11 cellular contexts compared by ENCODE assay signal in genomic region chr1:37076168-37076567, GRCh38. TPM values are rescaled to one million over a fixed set of nuclear protein-coding genes. Genes with fewer than 3 reads are reported as not detected.
"Had no signal": no experiment of that assay in that cellular context is flagged by ENCODE, and none has a peak within 500 bp of the region (broad histone marks: within the 10 kb centered on the region; RNA-seq: fewer than 3 reads in every experiment).

No MANE protein-coding gene starts in this region.

- H3K4me2 ChIP-seq: KMS-11 had no signal

- H3K9me3 Mint-ChIP-seq: IgD-negative memory B cell had no signal

- H3K4me3 Mint-ChIP-seq: HFFc6, IgD-negative memory B cell had no signal

- H3K9ac ChIP-seq: GM23248, KMS-11 had no signal

- H3K36me3 Mint-ChIP-seq: IgD-negative memory B cell had no signal

- H3K4me1 ChIP-seq: HAP-1 had no signal

- ATAC-seq: HCT116, HepG2 had no signal

- H3K4me3 ChIP-seq: GM23248, HAP-1 had no signal

- H2AFZ ChIP-seq: GM23248 had no signal

- H3K9me3 ChIP-seq: HAP-1 had no signal

- DNase-seq: GM23248, HFFc6, KBM-7 had no signal

- FAIRE-seq: HepG2 had no signal

- H3K36me3 ChIP-seq: HAP-1 had no signal

- H3K27ac Mint-ChIP-seq: HFFc6, IgD-negative memory B cell had no signal

- H3K27ac ChIP-seq: GM23248, HL-60, KMS-11 had no signal

RNA-seq across cellular contexts. Expression of gene GRIK3, which starts 41.9 kb away (rescaled TPM):
- total RNA-seq: GM23248, H4, HepG2, HFFc6, HT1080 had no signal
- polyA plus RNA-seq: GM23248, HepG2 had no signal
